ENCODE assay signal across 8 cellular contexts in the genomic region with DNA sequence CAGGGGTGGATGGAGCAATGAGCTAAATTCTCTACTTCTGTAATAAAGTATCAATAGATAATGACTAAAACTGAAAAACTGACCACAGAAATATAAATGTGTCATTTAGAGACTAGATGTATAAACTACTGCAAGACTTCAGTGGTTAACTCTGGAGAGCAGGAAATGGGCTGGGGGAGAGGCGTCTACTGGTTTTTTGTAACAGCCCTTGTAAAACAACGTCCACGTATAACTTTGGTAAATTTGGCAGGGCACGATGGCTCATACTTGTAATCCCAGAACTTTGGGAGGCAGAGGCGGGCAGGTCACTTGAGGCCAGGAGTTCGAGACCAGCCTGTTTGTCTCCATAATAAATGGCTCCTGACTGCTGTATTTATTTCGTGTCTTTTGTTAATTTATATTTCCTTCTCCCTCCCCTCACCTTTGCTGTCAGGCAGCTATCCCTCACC. TPM values are rescaled to one million over a fixed set of nuclear protein-coding genes. Genes with fewer than 3 reads are reported as not detected.
A peak's percentile ranks its signal among the peaks of the same experiment; 100 is the strongest.
DNase-seq lines count a peak whose midpoint lies in the region; ATAC-seq and TF ChIP-seq lines count a peak whose summit lies in the region.

No MANE protein-coding gene starts in this region.

- H3K4me1 Mint-ChIP-seq in activated CD4-positive, alpha-beta memory T cell treated with anti-CD3 and anti-CD28 coated beads, Interleukin-2, amount 10 ng/mL, durations not matched to agents 7 days and 5 days = peaks cover 86% of the 10 kb centered on the region
- H3K4me1 Mint-ChIP-seq in endothelial cell (ENCODE audit: unreplicated experiment) = peaks cover 8% of the 10 kb centered on the region

- TF ChIP-seq CTCF in AG04450 (IDR thresholded peaks at IDR 0.05; ENCODE audit: low read depth, low read length) (no peak), neutrophil (IDR thresholded peaks at IDR 0.05) (no peak), endothelial cell (IDR thresholded peaks at IDR 0.05; ENCODE audit: unreplicated experiment) (no peak)

- no peaks in the 10 kb centered on the region for H3K27me3 Mint-ChIP-seq in activated CD4-positive, alpha-beta memory T cell treated with anti-CD3 and anti-CD28 coated beads, Interleukin-2, amount 10 ng/mL, durations not matched to agents 7 days and 5 days
- H3K27me3 Mint-ChIP-seq in endothelial cell (ENCODE audit: unreplicated experiment) = peaks cover 2% of the 10 kb centered on the region

- POLR2A ChIA-PET in AG04450 (lab: Yijun Ruan, JAX) = no interaction called here
- POLR2A ChIA-PET in activated CD4-positive, alpha-beta memory T cell treated with anti-CD3 and anti-CD28 coated beads, Interleukin-2, amount 10 ng/mL, durations not matched to agents 7 days and 5 days (lab: Charles Lee) = interaction anchor here (0.6 to 4.6 kb wide), 13 partner anchors 9 to 162 kb away, joined by 3 to 44 read pairs (median 6); a partner anchor contains a TSS

- no peaks in the 10 kb centered on the region for H3K9me3 ChIP-seq in AG04450 (ENCODE audit: control insufficient read depth, insufficient read depth, low read length)
- H3K9me3 ChIP-seq in neutrophil = no peaks in the 10 kb centered on the region

- ATAC-seq in GM19397 (IDR thresholded peaks at IDR 0.05; ENCODE audit: unreplicated experiment) = peak; percentile 41
- peak; percentile 44 for ATAC-seq in HG03442 (IDR thresholded peaks at IDR 0.05; ENCODE audit: unreplicated experiment)

- peak overlapping the region; percentile 52 for H3K4me3 Mint-ChIP-seq in activated CD4-positive, alpha-beta memory T cell treated with anti-CD3 and anti-CD28 coated beads, Interleukin-2, amount 10 ng/mL, durations not matched to agents 7 days and 5 days
- no peak overlapping the region for H3K4me3 Mint-ChIP-seq in endothelial cell (ENCODE audit: unreplicated experiment)

- H3K4me1 ChIP-seq in neutrophil (ENCODE audit: control insufficient read depth in 1 of 2, insufficient read depth in 1 of 2, low read depth in 1 of 2, low read length in 1 of 2) = peaks cover 97 to 98% of the 10 kb centered on the region in 2 experiments

- H3K27ac ChIP-seq in AG04450 (ENCODE audit: low read depth, low read length) = no peak overlapping the region
- peak overlapping the region; percentile 94 for H3K27ac ChIP-seq in neutrophil

- H3K27ac Mint-ChIP-seq in activated CD4-positive, alpha-beta memory T cell treated with anti-CD3 and anti-CD28 coated beads, Interleukin-2, amount 10 ng/mL, durations not matched to agents 7 days and 5 days = peak overlapping the region; percentile 92
- H3K27ac Mint-ChIP-seq in endothelial cell (ENCODE audit: unreplicated experiment) = no peak overlapping the region

- H3K9me3 Mint-ChIP-seq in activated CD4-positive, alpha-beta memory T cell treated with anti-CD3 and anti-CD28 coated beads, Interleukin-2, amount 10 ng/mL, durations not matched to agents 7 days and 5 days = peaks cover 4% of the 10 kb centered on the region
- no peaks in the 10 kb centered on the region for H3K9me3 Mint-ChIP-seq in endothelial cell (ENCODE audit: unreplicated experiment)

- H3K27me3 ChIP-seq in AG04450 (ENCODE audit: control insufficient read depth, insufficient read depth, low read length) (no peaks in the 10 kb centered on the region), neutrophil (no peaks in the 10 kb centered on the region)

- H3K36me3 ChIP-seq in neutrophil = no peaks in the 10 kb centered on the region

- CTCF ChIA-PET in AG04450 (lab: Charles Lee) = interaction anchor here (0.6 to 1.1 kb wide), 3 partner anchors 14 to 158 kb away, joined by 3 to 6 read pairs (median 3); no protein-coding TSS in a partner anchor
- CTCF ChIA-PET in activated CD4-positive, alpha-beta memory T cell treated with anti-CD3 and anti-CD28 coated beads, Interleukin-2, amount 10 ng/mL, durations not matched to agents 7 days and 5 days (lab: Charles Lee) = interaction anchor here (0.8 to 3.1 kb wide), 6 partner anchors 9 to 131 kb away, joined by 3 to 16 read pairs (median 4); a partner anchor contains a TSS

- peak; percentile 32 for DNase-seq in AG04450 (ENCODE audit: low read depth, low spot score)
- DNase-seq in activated CD4-positive, alpha-beta memory T cell treated with anti-CD3 and anti-CD28 coated beads, Interleukin-2, amount 10 ng/mL, durations not matched to agents 7 days and 5 days = peak; percentile 83
- DNase-seq in 8988T = no peak
- DNase-seq in endothelial cell (ENCODE audit: low spot score) = no peak
- DNase-seq in SW480 (ENCODE audit: low spot score) = no peak

- H3K36me3 Mint-ChIP-seq in activated CD4-positive, alpha-beta memory T cell treated with anti-CD3 and anti-CD28 coated beads, Interleukin-2, amount 10 ng/mL, durations not matched to agents 7 days and 5 days (ENCODE audit: low read depth) = peaks cover 55% of the 10 kb centered on the region
- no peaks in the 10 kb centered on the region for H3K36me3 Mint-ChIP-seq in endothelial cell (ENCODE audit: low read depth, unreplicated experiment)

- H3K4me3 ChIP-seq in AG04450 (ENCODE audit: low read depth, low read length) (no peak overlapping the region), neutrophil (ENCODE audit: low read depth in 1 of 2, low read length in 1 of 2) (peak overlapping the region; percentile 14 to 21)

RNA-seq across cellular contexts. Expression of a gene that starts 12.5 kb away (rescaled TPM):
- 26.2 and 34.8 TPM in 2 replicates for polyA plus RNA-seq in AG04450 (2011; rRNA removed)
- polyA minus RNA-seq in AG04450 (2011; rRNA and poly(A)+ RNA removed) = 11.7 and 16.9 TPM in 2 replicates
- total RNA-seq in activated CD4-positive, alpha-beta memory T cell treated with anti-CD3 and anti-CD28 coated beads, Interleukin-2, amount 10 ng/mL, durations not matched to agents 7 days and 5 days = 10 to 100 TPM; 99.0 to 99.9 TPM
- 19.4 TPM for total RNA-seq in endothelial cell (ENCODE audit: unreplicated experiment)

RNA-seq across cellular contexts. Expression of a gene that starts 41.8 kb away (rescaled TPM):
- polyA plus RNA-seq in AG04450 (2011; rRNA removed) = 15.0 and 19.7 TPM in 2 replicates
- polyA minus RNA-seq in AG04450 (2011; rRNA and poly(A)+ RNA removed) = 2.1 and 3.1 TPM in 2 replicates
- total RNA-seq in activated CD4-positive, alpha-beta memory T cell treated with anti-CD3 and anti-CD28 coated beads, Interleukin-2, amount 10 ng/mL, durations not matched to agents 7 days and 5 days = 10 to 100 TPM; 14.7 to 14.9 TPM
- total RNA-seq in endothelial cell (ENCODE audit: unreplicated experiment) = 15.4 TPM

RNA-seq across cellular contexts. Expression of a gene that starts 41.9 kb away (rescaled TPM):
- polyA plus RNA-seq in AG04450 (2011; rRNA removed) = 17.5 and 19.6 TPM in 2 replicates
- 13.9 and 19.2 TPM in 2 replicates for polyA minus RNA-seq in AG04450 (2011; rRNA and poly(A)+ RNA removed)
- 10 to 100 TPM; 28.9 to 29.3 TPM for total RNA-seq in activated CD4-positive, alpha-beta memory T cell treated with anti-CD3 and anti-CD28 coated beads, Interleukin-2, amount 10 ng/mL, durations not matched to agents 7 days and 5 days
- total RNA-seq in endothelial cell (ENCODE audit: unreplicated experiment) = 12.7 TPM

Comparison
In these comparisons a context has a peak if more than half of its experiments do, and no peak if none do; other contexts are left out.
1. DNase-seq: peak in AG04450 (single experiment) and activated CD4-positive, alpha-beta memory T cell treated with anti-CD3 and anti-CD28 coated beads, Interleukin-2, amount 10 ng/mL, durations not matched to agents 7 days and 5 days (single experiment); none in 8988T (single experiment), endothelial cell (single experiment) and SW480 (single experiment).